ENCODE assay signal across 15 cellular contexts in genomic region chr11:12285811-12286222, GRCh38.
DNase-seq lines count a peak whose midpoint lies in the region; ATAC-seq and TF ChIP-seq lines count a peak whose summit lies in the region.
"Had no signal": no experiment of that assay in that cellular context is flagged by ENCODE, and none has a peak within 500 bp of the region (broad histone marks: within the 10 kb centered on the region; RNA-seq: fewer than 3 reads in every experiment).

No MANE protein-coding gene starts in this region.

- H3K9me1 ChIP-seq in IMR-90 (ENCODE audit: insufficient read depth, low read length) = peaks cover 31% of the 10 kb centered on the region

- no peak for TF ChIP-seq CTCF in IMR-90 (conservative IDR thresholded peaks at IDR 0.05; ENCODE audit: low read depth, low read length)
- no peak for TF ChIP-seq CTCF in colonic mucosa (IDR thresholded peaks at IDR 0.05)
- TF ChIP-seq CTCF in osteoblast (IDR thresholded peaks at IDR 0.05; ENCODE audit: extremely low read depth, low read depth, low read length) = no peak

- H4K91ac ChIP-seq in IMR-90 (ENCODE audit: insufficient read depth, low read depth, low read length) = peak overlapping the region; percentile 100

- H3K4me3 Mint-ChIP-seq in CD4-positive, alpha-beta memory T cell = no peak overlapping the region
- H3K4me3 Mint-ChIP-seq: activated naive CD8-positive, alpha-beta T cell had no signal

- no peak for ATAC-seq in IMR-90 (ENCODE audit: low read depth)
- ATAC-seq: lower lobe of right lung had no signal

- H3K56ac ChIP-seq in IMR-90 (ENCODE audit: extremely low read depth, insufficient read depth, low read length) = peak overlapping the region; percentile 100

- H2AK9ac ChIP-seq in IMR-90 (replicated peaks; ENCODE audit: low read depth, low read length, poor library complexity) = peak overlapping the region; percentile 91

- H2AK5ac ChIP-seq in IMR-90 (ENCODE audit: low read depth, low read length) = peak overlapping the region; percentile 100

- peak overlapping the region; percentile 99 for H3K23ac ChIP-seq in IMR-90 (ENCODE audit: low read depth, low read length)

- in situ Hi-C loops in IMR-90 (cut with MboI; ENCODE audit: low sequenced_read_pairs) = loop anchor here (25.0 kb wide), 1 partner anchor 1249 kb away; no protein-coding TSS in a partner anchor

- H3K18ac ChIP-seq in IMR-90 (ENCODE audit: low read depth, low read length) = peak overlapping the region; percentile 99

- peaks cover 7 to 21% (median 15%) of the 10 kb centered on the region in 4 donors for H3K4me1 Mint-ChIP-seq in CD4-positive, alpha-beta memory T cell

- H3K4me2 ChIP-seq in IMR-90 (ENCODE audit: low read depth, low read length) (peak overlapping the region; percentile 61), osteoblast (ENCODE audit: insufficient read depth, low read length) (peak overlapping the region; percentile 82)

- no TSS peak for BruUV-seq in IMR-90 (replicated peaks; lab: Mats Ljungman, UMichigan)

- H3K27ac Mint-ChIP-seq in CD4-positive, alpha-beta memory T cell = no peak overlapping the region
- H3K27ac Mint-ChIP-seq: activated naive CD8-positive, alpha-beta T cell had no signal

- no peaks in the 10 kb centered on the region for H3K36me3 Mint-ChIP-seq in CD4-positive, alpha-beta memory T cell
- H3K36me3 Mint-ChIP-seq: activated naive CD8-positive, alpha-beta T cell had no signal

- CTCF ChIA-PET in IMR-90 (lab: Yijun Ruan, JAX) = interaction anchor here (1.8 kb wide), 1 partner anchor 242 kb away, joined by 6 read pairs; no protein-coding TSS in a partner anchor
- CTCF ChIA-PET in CD4-positive, alpha-beta memory T cell (lab: Charles Lee; ENCODE audit: partially characterized antibody) = interaction anchor here (0.6 to 17.6 kb wide), 4 partner anchors 22 to 237 kb away, joined by 3 to 540 read pairs (median 3); no protein-coding TSS in a partner anchor

- peak; percentile 45 for DNase-seq in IMR-90
- peak; percentile 16 for DNase-seq in colonic mucosa
- DNase-seq in osteoblast (ENCODE audit: insufficient read length, low spot score, missing footprints) = no peak
- DNase-seq in stimulated activated CD4-positive, alpha-beta T cell treated with anti-CD3 and anti-CD28 coated beads, Interleukin-4, amount 100 ng/mL, for 24 hours = no peak
- DNase-seq in stimulated activated naive CD4-positive, alpha-beta T cell treated with Interleukin-2 at 50 U/mL for 16 hours (lab: John Stamatoyannopoulos, UW) = no peak
- no peak for DNase-seq in CD4-positive, alpha-beta memory T cell
- no peak for DNase-seq in central memory CD4-positive, alpha-beta T cell
- DNase-seq: activated T-cell treated with anti-CD3 and anti-CD28 coated beads for 4 hours, lower lobe of right lung, nucleus accumbens, WERI-Rb-1 had no signal

- no peaks in the 10 kb centered on the region for H3K9me3 ChIP-seq in IMR-90 (ENCODE audit: control insufficient read depth, insufficient read depth, low read length)
- no peaks in the 10 kb centered on the region for H3K9me3 ChIP-seq in colonic mucosa
- no peaks in the 10 kb centered on the region for H3K9me3 ChIP-seq in osteoblast (ENCODE audit: low read depth, low read length)
- no peaks in the 10 kb centered on the region for H3K9me3 ChIP-seq in CD4-positive, alpha-beta memory T cell (ENCODE audit: control insufficient read depth in 1 of 2, low read length in 2 of 2)
- H3K9me3 ChIP-seq: BLaER1, lower lobe of right lung, MG63 had no signal

- H3K79me2 ChIP-seq in ACC112 (ENCODE audit: control insufficient read depth, insufficient read depth, low read length, unreplicated experiment) (peaks cover 21% of the 10 kb centered on the region), osteoblast (ENCODE audit: insufficient read depth, low read length) (peaks cover 10% of the 10 kb centered on the region)

- H4K20me1 ChIP-seq in IMR-90 (ENCODE audit: insufficient read depth, low read length) = peaks cover 3% of the 10 kb centered on the region; the same call in 1 of the 2 replicates
- no peaks in the 10 kb centered on the region for H4K20me1 ChIP-seq in osteoblast (ENCODE audit: insufficient read depth, low read length)
- H4K20me1 ChIP-seq: BLaER1 had no signal

- H2BK5ac ChIP-seq in IMR-90 (ENCODE audit: low read depth, low read length, poor library complexity, severe bottlenecking) = peak overlapping the region; percentile 100

- peak overlapping the region; percentile 100 for H3K4ac ChIP-seq in IMR-90 (ENCODE audit: low read depth, low read length)

- H2BK120ac ChIP-seq in IMR-90 (ENCODE audit: low read depth, low read length) = peak overlapping the region; percentile 100

- H3K27me3 ChIP-seq in ACC112 (ENCODE audit: insufficient read depth, low read length) (no peaks in the 10 kb centered on the region), IMR-90 (ENCODE audit: control insufficient read depth, insufficient read depth, low read length) (no peaks in the 10 kb centered on the region), colonic mucosa (no peaks in the 10 kb centered on the region), osteoblast (ENCODE audit: insufficient read depth, low read length) (no peaks in the 10 kb centered on the region)
- H3K27me3 ChIP-seq in CD4-positive, alpha-beta memory T cell (ENCODE audit: insufficient read depth, low read length) = no peaks in the 10 kb centered on the region
- H3K27me3 ChIP-seq: BLaER1, MG63 had no signal

- H3K27ac ChIP-seq in ACC112 (ENCODE audit: low read depth, low read length) (peak overlapping the region; percentile 95), IMR-90 (ENCODE audit: insufficient read depth, low read length) (peak overlapping the region; percentile 99), colonic mucosa (no peak overlapping the region), osteoblast (ENCODE audit: low read depth, low read length) (peak overlapping the region; percentile 98)
- no peak overlapping the region for H3K27ac ChIP-seq in CD4-positive, alpha-beta memory T cell (ENCODE audit: low read depth, low read length)
- H3K27ac ChIP-seq: BLaER1, lower lobe of right lung, WERI-Rb-1 had no signal

- peaks cover 0 to 2% of the 10 kb centered on the region in 2 donors for H3K27me3 Mint-ChIP-seq in CD4-positive, alpha-beta memory T cell
- H3K27me3 Mint-ChIP-seq: activated naive CD8-positive, alpha-beta T cell had no signal

- H2BK20ac ChIP-seq in IMR-90 (ENCODE audit: low read depth, low read length) = peak overlapping the region; percentile 98

- H3K36me3 ChIP-seq in ACC112 (ENCODE audit: insufficient read depth, low read length) = no peaks in the 10 kb centered on the region
- no peaks in the 10 kb centered on the region for H3K36me3 ChIP-seq in IMR-90 (ENCODE audit: control insufficient read depth, insufficient read depth, low read length)
- no peaks in the 10 kb centered on the region for H3K36me3 ChIP-seq in colonic mucosa
- H3K36me3 ChIP-seq in osteoblast (ENCODE audit: insufficient read depth, low read length) = no peaks in the 10 kb centered on the region
- H3K36me3 ChIP-seq in CD4-positive, alpha-beta memory T cell (ENCODE audit: insufficient read depth, low read length) = no peaks in the 10 kb centered on the region
- H3K36me3 ChIP-seq: BLaER1, lower lobe of right lung, MG63, WERI-Rb-1 had no signal

- no peak overlapping the region for H2AFZ ChIP-seq in ACC112 (ENCODE audit: low read length, unreplicated experiment)
- peak overlapping the region; percentile 4 for H2AFZ ChIP-seq in IMR-90 (replicated peaks; ENCODE audit: low read length, poor library complexity)
- no peak overlapping the region for H2AFZ ChIP-seq in osteoblast (ENCODE audit: low read length)

- no peak for TF ChIP-seq RAD21 in IMR-90 (IDR thresholded peaks at IDR 0.05; ENCODE audit: low read length)

- H2BK15ac ChIP-seq in IMR-90 (ENCODE audit: low read depth, low read length) = peak overlapping the region; percentile 97

- no peaks in the 10 kb centered on the region for H3K9me3 Mint-ChIP-seq in CD4-positive, alpha-beta memory T cell

- H3K9ac ChIP-seq in IMR-90 (ENCODE audit: low read depth, low read length) (peak overlapping the region; percentile 74), colonic mucosa (ENCODE audit: low read depth in 2 of 2, low read length in 2 of 2) (no peak overlapping the region)
- H3K9ac ChIP-seq: BLaER1 had no signal

- peaks cover 67% of the 10 kb centered on the region for H3K4me1 ChIP-seq in ACC112 (ENCODE audit: control insufficient read depth, insufficient read depth, low read length, unreplicated experiment)
- H3K4me1 ChIP-seq in IMR-90 (ENCODE audit: control insufficient read depth, insufficient read depth, low read length) = peaks cover 41% of the 10 kb centered on the region
- no peaks in the 10 kb centered on the region for H3K4me1 ChIP-seq in colonic mucosa
- peaks cover 81% of the 10 kb centered on the region for H3K4me1 ChIP-seq in osteoblast (ENCODE audit: insufficient read depth, low read length)
- H3K4me1 ChIP-seq in CD4-positive, alpha-beta memory T cell (ENCODE audit: insufficient read depth, low read length) = peaks cover 14% of the 10 kb centered on the region

- H3K14ac ChIP-seq in IMR-90 (replicated peaks; ENCODE audit: low read depth, low read length) = peak overlapping the region; percentile 100

- H4K8ac ChIP-seq in IMR-90 (ENCODE audit: low read depth in 2 of 2, low read length in 2 of 2) = peak overlapping the region; percentile 96 to 99

- H3K79me1 ChIP-seq in IMR-90 (ENCODE audit: low read depth in 1 of 2, low read length in 2 of 2) = peaks cover 23 to 61% of the 10 kb centered on the region in 2 experiments

- WGBS in IMR-90 (ENCODE audit: extremely low coverage in 2 of 2, insufficient read length in 1 of 2), 2 experiments = no CpG with 5 or more reads among the region's 6 CpGs

- intact Hi-C loops in IMR-90 (cut with micrococcal nuclease) (loop anchor here (5.0 kb wide), 6 partner anchors 91 to 676 kb away; partner anchors contain the start of gene PARVA), colonic mucosa (cut with DNase I) (no loop called here)
- intact Hi-C loops in CD4-positive, alpha-beta memory T cell (cut with micrococcal nuclease) = no loop called here

- POLR2A ChIA-PET in IMR-90 (lab: Charles Lee; ENCODE audit: unreplicated experiment) = interaction anchor here (1.2 kb wide), 1 partner anchor 199 kb away, joined by 4 read pairs; no protein-coding TSS in a partner anchor
- POLR2A ChIA-PET in CD4-positive, alpha-beta memory T cell (lab: Charles Lee; ENCODE audit: partially characterized antibody) = no interaction called here

- dilution Hi-C loops in IMR-90 (cut with HindIII; ENCODE audit: low sequenced_read_pairs, unreplicated experiment) = no loop called here

- H3K4me3 ChIP-seq in ACC112 (ENCODE audit: low read depth, low read length) (peak overlapping the region; percentile 69), IMR-90 (ENCODE audit: insufficient read depth, low read depth, low read length) (no peak overlapping the region), colonic mucosa (no peak overlapping the region), osteoblast (ENCODE audit: insufficient read depth, low read length) (peak overlapping the region; percentile 25)
- H3K4me3 ChIP-seq in CD4-positive, alpha-beta memory T cell (ENCODE audit: low read length in 2 of 2) = no peak overlapping the region
- H3K4me3 ChIP-seq: BLaER1, lower lobe of right lung, MG63 had no signal

- TF ChIP-seq POLR2A in IMR-90 (IDR thresholded peaks at IDR 0.05; ENCODE audit: low read depth, low read length) = peak; percentile 19

- H4K5ac ChIP-seq in IMR-90 (ENCODE audit: low read depth, low read length) = peak overlapping the region; percentile 99

Comparison
In these comparisons a context has a peak if more than half of its experiments do, and no peak if none do; other contexts are left out.
1. H3K27ac ChIP-seq: peak in ACC112 (single experiment), IMR-90 (single experiment) and osteoblast (single experiment); none in colonic mucosa (single experiment) and CD4-positive, alpha-beta memory T cell (single experiment).
2. H3K4me3 ChIP-seq: peak in ACC112 (single experiment) and osteoblast (single experiment); none in IMR-90 (single experiment), colonic mucosa (single experiment) and CD4-positive, alpha-beta memory T cell (0 of 2).
3. DNase-seq: peak in IMR-90 (single experiment) and colonic mucosa (single experiment); none in osteoblast (single experiment), stimulated activated CD4-positive, alpha-beta T cell treated with anti-CD3 and anti-CD28 coated beads, Interleukin-4, amount 100 ng/mL, for 24 hours (single experiment), stimulated activated naive CD4-positive, alpha-beta T cell treated with Interleukin-2 at 50 U/mL for 16 hours (single experiment), CD4-positive, alpha-beta memory T cell (0 of 5) and central memory CD4-positive, alpha-beta T cell (single experiment).